Comparison of ENCODE assay signal across 1 cellular context in the genomic region with DNA sequence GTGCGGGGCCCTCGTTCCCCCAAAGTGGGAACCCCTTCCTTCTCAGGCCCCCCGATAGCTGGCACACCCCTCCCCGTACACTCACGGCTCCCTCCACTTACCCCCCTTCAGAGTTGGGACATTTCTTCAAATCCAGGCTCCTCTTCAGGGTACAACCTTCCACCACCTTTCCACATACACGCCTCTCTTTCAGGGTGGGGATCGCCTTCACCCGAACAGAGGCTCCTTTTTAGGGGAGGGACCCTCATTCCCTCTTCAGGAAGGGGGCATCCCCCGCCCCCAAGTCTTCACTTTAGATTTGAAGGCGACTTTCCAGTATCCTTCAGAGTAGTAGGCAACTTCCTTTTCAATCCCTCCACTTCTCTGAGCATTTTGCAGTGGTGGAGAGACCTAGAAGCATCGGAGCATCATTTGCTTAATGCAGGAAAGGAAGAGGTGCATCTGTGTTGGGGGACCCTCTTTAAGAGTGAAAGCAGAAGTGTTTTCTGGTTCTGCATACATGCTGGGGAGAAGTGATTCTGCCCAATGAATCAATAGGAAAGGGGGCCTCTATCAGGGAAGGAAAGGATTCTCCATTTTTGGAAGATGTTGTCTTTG.
TF ChIP-seq lines count a peak whose summit lies in the region.

No MANE protein-coding gene starts in this region.

TF ChIP-seq in HepG2, 621 proteins besides CTCF, POLR2A, EP300 and RAD21 (continued from another document and continues in another):
- TF ChIP-seq, protein P1, sequence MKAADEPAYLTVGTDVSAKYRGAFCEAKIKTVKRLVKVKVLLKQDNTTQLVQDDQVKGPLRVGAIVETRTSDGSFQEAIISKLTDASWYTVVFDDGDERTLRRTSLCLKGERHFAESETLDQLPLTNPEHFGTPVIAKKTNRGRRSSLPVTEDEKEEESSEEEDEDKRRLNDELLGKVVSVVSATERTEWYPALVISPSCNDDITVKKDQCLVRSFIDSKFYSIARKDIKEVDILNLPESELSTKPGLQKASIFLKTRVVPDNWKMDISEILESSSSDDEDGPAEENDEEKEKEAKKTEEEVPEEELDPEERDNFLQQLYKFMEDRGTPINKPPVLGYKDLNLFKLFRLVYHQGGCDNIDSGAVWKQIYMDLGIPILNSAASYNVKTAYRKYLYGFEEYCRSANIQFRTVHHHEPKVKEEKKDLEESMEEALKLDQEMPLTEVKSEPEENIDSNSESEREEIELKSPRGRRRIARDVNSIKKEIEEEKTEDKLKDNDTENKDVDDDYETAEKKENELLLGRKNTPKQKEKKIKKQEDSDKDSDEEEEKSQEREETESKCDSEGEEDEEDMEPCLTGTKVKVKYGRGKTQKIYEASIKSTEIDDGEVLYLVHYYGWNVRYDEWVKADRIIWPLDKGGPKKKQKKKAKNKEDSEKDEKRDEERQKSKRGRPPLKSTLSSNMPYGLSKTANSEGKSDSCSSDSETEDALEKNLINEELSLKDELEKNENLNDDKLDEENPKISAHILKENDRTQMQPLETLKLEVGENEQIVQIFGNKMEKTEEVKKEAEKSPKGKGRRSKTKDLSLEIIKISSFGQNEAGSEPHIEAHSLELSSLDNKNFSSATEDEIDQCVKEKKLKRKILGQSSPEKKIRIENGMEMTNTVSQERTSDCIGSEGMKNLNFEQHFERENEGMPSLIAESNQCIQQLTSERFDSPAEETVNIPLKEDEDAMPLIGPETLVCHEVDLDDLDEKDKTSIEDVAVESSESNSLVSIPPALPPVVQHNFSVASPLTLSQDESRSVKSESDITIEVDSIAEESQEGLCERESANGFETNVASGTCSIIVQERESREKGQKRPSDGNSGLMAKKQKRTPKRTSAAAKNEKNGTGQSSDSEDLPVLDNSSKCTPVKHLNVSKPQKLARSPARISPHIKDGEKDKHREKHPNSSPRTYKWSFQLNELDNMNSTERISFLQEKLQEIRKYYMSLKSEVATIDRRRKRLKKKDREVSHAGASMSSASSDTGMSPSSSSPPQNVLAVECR (CRISPR knock-in tag; IDR thresholded peaks at IDR 0.05; ENCODE audit: borderline replicate concordance): peak; percentile 50; the same call in 1 of the 2 replicates
- no peak for TF ChIP-seq KLF11 (CRISPR knock-in tag; IDR thresholded peaks at IDR 0.05)
- no peak for TF ChIP-seq ZNF441 (CRISPR knock-in tag; IDR thresholded peaks at IDR 0.05; ENCODE audit: borderline replicate concordance)
- no peak for TF ChIP-seq ZFP62 (CRISPR knock-in tag; IDR thresholded peaks at IDR 0.05)
- 0 out of 2 replicates have a peak, but pooled peaks have one; percentile 9 for TF ChIP-seq ZNF891 (CRISPR knock-in tag; IDR thresholded peaks at IDR 0.05)
- TF ChIP-seq ZNF589 (CRISPR knock-in tag; conservative IDR thresholded peaks at IDR 0.05): 0 out of 2 replicates have a peak, but pooled peaks have one; percentile 53
- no peak for TF ChIP-seq SOX6 (IDR thresholded peaks at IDR 0.05)
- 0 out of 2 replicates have a peak, but pooled peaks have one; percentile 6 for TF ChIP-seq SOX6 (CRISPR knock-in tag; IDR thresholded peaks at IDR 0.05)
- peak; percentile 5; the same call in 1 of the 2 replicates for TF ChIP-seq HDAC1 (CRISPR knock-in tag; IDR thresholded peaks at IDR 0.05)
- TF ChIP-seq, protein P2, sequence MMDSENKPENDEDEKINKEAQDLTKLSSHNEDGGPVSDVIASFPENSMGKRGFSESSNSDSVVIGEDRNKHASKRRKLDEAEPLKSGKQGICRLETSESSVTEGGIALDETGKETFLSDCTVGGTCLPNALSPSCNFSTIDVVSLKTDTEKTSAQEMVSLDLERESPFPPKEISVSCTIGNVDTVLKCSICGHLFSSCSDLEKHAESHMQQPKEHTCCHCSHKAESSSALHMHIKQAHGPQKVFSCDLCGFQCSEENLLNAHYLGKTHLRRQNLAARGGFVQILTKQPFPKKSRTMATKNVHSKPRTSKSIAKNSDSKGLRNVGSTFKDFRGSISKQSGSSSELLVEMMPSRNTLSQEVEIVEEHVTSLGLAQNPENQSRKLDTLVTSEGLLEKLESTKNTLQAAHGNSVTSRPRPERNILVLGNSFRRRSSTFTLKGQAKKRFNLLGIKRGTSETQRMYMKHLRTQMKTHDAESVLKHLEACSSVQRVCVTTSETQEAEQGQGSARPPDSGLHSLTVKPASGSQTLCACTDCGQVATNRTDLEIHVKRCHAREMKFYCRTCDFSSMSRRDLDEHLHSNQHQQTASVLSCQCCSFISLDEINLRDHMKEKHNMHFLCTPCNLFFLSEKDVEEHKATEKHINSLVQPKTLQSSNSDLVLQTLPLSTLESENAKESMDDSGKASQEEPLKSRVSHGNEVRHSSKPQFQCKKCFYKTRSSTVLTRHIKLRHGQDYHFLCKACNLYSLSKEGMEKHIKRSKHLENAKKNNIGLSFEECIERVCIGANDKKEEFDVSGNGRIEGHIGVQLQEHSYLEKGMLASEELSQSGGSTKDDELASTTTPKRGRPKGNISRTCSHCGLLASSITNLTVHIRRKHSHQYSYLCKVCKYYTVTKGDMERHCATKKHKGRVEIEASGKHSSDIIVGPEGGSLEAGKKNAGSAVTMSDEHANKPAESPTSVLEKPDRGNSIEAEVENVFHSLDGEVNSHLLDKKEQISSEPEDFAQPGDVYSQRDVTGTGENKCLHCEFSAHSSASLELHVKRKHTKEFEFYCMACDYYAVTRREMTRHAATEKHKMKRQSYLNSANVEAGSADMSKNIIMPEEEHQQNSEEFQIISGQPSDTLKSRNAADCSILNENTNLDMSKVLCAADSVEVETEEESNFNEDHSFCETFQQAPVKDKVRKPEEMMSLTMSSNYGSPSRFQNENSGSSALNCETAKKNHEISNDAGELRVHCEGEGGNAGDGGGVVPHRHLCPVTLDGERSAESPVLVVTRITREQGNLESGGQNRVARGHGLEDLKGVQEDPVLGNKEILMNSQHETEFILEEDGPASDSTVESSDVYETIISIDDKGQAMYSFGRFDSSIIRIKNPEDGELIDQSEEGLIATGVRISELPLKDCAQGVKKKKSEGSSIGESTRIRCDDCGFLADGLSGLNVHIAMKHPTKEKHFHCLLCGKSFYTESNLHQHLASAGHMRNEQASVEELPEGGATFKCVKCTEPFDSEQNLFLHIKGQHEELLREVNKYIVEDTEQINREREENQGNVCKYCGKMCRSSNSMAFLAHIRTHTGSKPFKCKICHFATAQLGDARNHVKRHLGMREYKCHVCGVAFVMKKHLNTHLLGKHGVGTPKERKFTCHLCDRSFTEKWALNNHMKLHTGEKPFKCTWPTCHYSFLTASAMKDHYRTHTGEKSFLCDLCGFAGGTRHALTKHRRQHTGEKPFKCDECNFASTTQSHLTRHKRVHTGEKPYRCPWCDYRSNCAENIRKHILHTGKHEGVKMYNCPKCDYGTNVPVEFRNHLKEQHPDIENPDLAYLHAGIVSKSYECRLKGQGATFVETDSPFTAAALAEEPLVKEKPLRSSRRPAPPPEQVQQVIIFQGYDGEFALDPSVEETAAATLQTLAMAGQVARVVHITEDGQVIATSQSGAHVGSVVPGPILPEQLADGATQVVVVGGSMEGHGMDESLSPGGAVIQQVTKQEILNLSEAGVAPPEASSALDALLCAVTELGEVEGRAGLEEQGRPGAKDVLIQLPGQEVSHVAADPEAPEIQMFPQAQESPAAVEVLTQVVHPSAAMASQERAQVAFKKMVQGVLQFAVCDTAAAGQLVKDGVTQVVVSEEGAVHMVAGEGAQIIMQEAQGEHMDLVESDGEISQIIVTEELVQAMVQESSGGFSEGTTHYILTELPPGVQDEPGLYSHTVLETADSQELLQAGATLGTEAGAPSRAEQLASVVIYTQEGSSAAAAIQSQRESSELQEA (CRISPR knock-in tag; IDR thresholded peaks at IDR 0.05; ENCODE audit: not compliant biosample characterization): peak; percentile 59
- TF ChIP-seq TOPORS (CRISPR knock-in tag; IDR thresholded peaks at IDR 0.05): no peak
- TF ChIP-seq SATB2 (CRISPR knock-in tag; IDR thresholded peaks at IDR 0.05): no peak
- peak; percentile 66; the same call in 1 of the 2 replicates for TF ChIP-seq ZNF543 (CRISPR knock-in tag; IDR thresholded peaks at IDR 0.05)
- TF ChIP-seq SP2 (CRISPR knock-in tag; IDR thresholded peaks at IDR 0.05): no peak
- TF ChIP-seq POLR2G (IDR thresholded peaks at IDR 0.05; ENCODE audit: low read depth, low read length): peak; percentile 63
- peak; percentile 38; the same call in 1 of the 2 replicates for TF ChIP-seq SMAD3 (CRISPR knock-in tag; IDR thresholded peaks at IDR 0.05)
- TF ChIP-seq GTF3A (CRISPR knock-in tag; conservative IDR thresholded peaks at IDR 0.05): 0 out of 2 replicates have a peak, but pooled peaks have one; percentile 52
- TF ChIP-seq ZMYM4 (CRISPR knock-in tag; IDR thresholded peaks at IDR 0.05): 0 out of 2 replicates have a peak, but pooled peaks have one; percentile 57
- TF ChIP-seq NFYB (CRISPR knock-in tag; IDR thresholded peaks at IDR 0.05): no peak
- no peak for TF ChIP-seq CHD4 (IDR thresholded peaks at IDR 0.05; ENCODE audit: borderline replicate concordance, low read length)
- TF ChIP-seq ZNF563 (CRISPR knock-in tag; IDR thresholded peaks at IDR 0.05): peak; percentile 69
- TF ChIP-seq, protein P3, sequence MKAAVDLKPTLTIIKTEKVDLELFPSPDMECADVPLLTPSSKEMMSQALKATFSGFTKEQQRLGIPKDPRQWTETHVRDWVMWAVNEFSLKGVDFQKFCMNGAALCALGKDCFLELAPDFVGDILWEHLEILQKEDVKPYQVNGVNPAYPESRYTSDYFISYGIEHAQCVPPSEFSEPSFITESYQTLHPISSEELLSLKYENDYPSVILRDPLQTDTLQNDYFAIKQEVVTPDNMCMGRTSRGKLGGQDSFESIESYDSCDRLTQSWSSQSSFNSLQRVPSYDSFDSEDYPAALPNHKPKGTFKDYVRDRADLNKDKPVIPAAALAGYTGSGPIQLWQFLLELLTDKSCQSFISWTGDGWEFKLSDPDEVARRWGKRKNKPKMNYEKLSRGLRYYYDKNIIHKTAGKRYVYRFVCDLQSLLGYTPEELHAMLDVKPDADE (CRISPR knock-in tag; IDR thresholded peaks at IDR 0.05): 0 out of 2 replicates have a peak, but pooled peaks have one; percentile 7
- TF ChIP-seq SIN3B (IDR thresholded peaks at IDR 0.05; ENCODE audit: low read length): no peak
- TF ChIP-seq ZNF709 (CRISPR knock-in tag; IDR thresholded peaks at IDR 0.05): 0 out of 2 replicates have a peak, but pooled peaks have one; percentile 86
- 0 out of 2 replicates have a peak, but pooled peaks have one; percentile 5 for TF ChIP-seq HHEX (CRISPR knock-in tag; IDR thresholded peaks at IDR 0.05)
- TF ChIP-seq ZNF761 (CRISPR knock-in tag; conservative IDR thresholded peaks at IDR 0.05): 0 out of 2 replicates have a peak, but pooled peaks have one; percentile 22
- TF ChIP-seq CEBPG (CRISPR knock-in tag; IDR thresholded peaks at IDR 0.05): no peak
- peak; percentile 53; the same call in 1 of the 2 replicates for TF ChIP-seq ZNF30 (CRISPR knock-in tag; IDR thresholded peaks at IDR 0.05)
- TF ChIP-seq, protein P4, sequence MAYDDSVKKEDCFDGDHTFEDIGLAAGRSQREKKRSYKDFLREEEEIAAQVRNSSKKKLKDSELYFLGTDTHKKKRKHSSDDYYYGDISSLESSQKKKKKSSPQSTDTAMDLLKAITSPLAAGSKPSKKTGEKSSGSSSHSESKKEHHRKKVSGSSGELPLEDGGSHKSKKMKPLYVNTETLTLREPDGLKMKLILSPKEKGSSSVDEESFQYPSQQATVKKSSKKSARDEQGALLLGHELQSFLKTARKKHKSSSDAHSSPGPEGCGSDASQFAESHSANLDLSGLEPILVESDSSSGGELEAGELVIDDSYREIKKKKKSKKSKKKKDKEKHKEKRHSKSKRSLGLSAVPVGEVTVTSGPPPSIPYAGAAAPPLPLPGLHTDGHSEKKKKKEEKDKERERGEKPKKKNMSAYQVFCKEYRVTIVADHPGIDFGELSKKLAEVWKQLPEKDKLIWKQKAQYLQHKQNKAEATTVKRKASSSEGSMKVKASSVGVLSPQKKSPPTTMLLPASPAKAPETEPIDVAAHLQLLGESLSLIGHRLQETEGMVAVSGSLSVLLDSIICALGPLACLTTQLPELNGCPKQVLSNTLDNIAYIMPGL (CRISPR knock-in tag; IDR thresholded peaks at IDR 0.05; ENCODE audit: borderline replicate concordance in 1 of 2, low read depth in 1 of 2): peak; percentile 11 to 17; a peak in 1 of 4 replicates
- TF ChIP-seq HIVEP1 (CRISPR knock-in tag; IDR thresholded peaks at IDR 0.05): no peak
- TF ChIP-seq ZNF274 (CRISPR knock-in tag; IDR thresholded peaks at IDR 0.05): 0 out of 2 replicates have a peak, but pooled peaks have one; percentile 67
- 0 out of 2 replicates have a peak, but pooled peaks have one; percentile 17 for TF ChIP-seq SAP130 (CRISPR knock-in tag; IDR thresholded peaks at IDR 0.05; ENCODE audit: low read depth)
- TF ChIP-seq, protein P5, sequence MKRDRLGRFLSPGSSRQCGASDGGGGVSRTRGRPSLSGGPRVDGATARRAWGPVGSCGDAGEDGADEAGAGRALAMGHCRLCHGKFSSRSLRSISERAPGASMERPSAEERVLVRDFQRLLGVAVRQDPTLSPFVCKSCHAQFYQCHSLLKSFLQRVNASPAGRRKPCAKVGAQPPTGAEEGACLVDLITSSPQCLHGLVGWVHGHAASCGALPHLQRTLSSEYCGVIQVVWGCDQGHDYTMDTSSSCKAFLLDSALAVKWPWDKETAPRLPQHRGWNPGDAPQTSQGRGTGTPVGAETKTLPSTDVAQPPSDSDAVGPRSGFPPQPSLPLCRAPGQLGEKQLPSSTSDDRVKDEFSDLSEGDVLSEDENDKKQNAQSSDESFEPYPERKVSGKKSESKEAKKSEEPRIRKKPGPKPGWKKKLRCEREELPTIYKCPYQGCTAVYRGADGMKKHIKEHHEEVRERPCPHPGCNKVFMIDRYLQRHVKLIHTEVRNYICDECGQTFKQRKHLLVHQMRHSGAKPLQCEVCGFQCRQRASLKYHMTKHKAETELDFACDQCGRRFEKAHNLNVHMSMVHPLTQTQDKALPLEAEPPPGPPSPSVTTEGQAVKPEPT (CRISPR knock-in tag; IDR thresholded peaks at IDR 0.05; ENCODE audit: low read depth): 0 out of 2 replicates have a peak, but pooled peaks have one; percentile 47
- 0 out of 2 replicates have a peak, but pooled peaks have one; percentile 70 for TF ChIP-seq ZNF878 (CRISPR knock-in tag; IDR thresholded peaks at IDR 0.05)
- TF ChIP-seq ZSCAN29 (CRISPR knock-in tag; conservative IDR thresholded peaks at IDR 0.05): peak; percentile 83
- 0 out of 2 replicates have a peak, but pooled peaks have one; percentile 77 for TF ChIP-seq ZNF607 (CRISPR knock-in tag; IDR thresholded peaks at IDR 0.05; ENCODE audit: borderline replicate concordance)
- no peak for TF ChIP-seq FOXP1 (IDR thresholded peaks at IDR 0.05)
- TF ChIP-seq FOXP1 (CRISPR knock-in tag; IDR thresholded peaks at IDR 0.05): peak; percentile 30; the same call in 1 of the 2 replicates
- TF ChIP-seq, protein P6, sequence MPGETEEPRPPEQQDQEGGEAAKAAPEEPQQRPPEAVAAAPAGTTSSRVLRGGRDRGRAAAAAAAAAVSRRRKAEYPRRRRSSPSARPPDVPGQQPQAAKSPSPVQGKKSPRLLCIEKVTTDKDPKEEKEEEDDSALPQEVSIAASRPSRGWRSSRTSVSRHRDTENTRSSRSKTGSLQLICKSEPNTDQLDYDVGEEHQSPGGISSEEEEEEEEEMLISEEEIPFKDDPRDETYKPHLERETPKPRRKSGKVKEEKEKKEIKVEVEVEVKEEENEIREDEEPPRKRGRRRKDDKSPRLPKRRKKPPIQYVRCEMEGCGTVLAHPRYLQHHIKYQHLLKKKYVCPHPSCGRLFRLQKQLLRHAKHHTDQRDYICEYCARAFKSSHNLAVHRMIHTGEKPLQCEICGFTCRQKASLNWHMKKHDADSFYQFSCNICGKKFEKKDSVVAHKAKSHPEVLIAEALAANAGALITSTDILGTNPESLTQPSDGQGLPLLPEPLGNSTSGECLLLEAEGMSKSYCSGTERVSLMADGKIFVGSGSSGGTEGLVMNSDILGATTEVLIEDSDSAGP (CRISPR knock-in tag; IDR thresholded peaks at IDR 0.05; ENCODE audit: borderline replicate concordance): peak; percentile 10; the same call in 1 of the 2 replicates
- TF ChIP-seq ASH2L (IDR thresholded peaks at IDR 0.05; ENCODE audit: insufficient read length, low read depth, low read length): peak; percentile 70
- no peak for TF ChIP-seq ZNF670 (CRISPR knock-in tag; IDR thresholded peaks at IDR 0.05; ENCODE audit: borderline replicate concordance)
- TF ChIP-seq JUND (CRISPR knock-in tag; IDR thresholded peaks at IDR 0.05): no peak
- 0 out of 2 replicates have a peak, but pooled peaks have one; percentile 14 for TF ChIP-seq ZNF329 (CRISPR knock-in tag; IDR thresholded peaks at IDR 0.05; ENCODE audit: low read depth)
